Comparison of ENCODE assay signal across 8 cellular contexts in the genomic region with DNA sequence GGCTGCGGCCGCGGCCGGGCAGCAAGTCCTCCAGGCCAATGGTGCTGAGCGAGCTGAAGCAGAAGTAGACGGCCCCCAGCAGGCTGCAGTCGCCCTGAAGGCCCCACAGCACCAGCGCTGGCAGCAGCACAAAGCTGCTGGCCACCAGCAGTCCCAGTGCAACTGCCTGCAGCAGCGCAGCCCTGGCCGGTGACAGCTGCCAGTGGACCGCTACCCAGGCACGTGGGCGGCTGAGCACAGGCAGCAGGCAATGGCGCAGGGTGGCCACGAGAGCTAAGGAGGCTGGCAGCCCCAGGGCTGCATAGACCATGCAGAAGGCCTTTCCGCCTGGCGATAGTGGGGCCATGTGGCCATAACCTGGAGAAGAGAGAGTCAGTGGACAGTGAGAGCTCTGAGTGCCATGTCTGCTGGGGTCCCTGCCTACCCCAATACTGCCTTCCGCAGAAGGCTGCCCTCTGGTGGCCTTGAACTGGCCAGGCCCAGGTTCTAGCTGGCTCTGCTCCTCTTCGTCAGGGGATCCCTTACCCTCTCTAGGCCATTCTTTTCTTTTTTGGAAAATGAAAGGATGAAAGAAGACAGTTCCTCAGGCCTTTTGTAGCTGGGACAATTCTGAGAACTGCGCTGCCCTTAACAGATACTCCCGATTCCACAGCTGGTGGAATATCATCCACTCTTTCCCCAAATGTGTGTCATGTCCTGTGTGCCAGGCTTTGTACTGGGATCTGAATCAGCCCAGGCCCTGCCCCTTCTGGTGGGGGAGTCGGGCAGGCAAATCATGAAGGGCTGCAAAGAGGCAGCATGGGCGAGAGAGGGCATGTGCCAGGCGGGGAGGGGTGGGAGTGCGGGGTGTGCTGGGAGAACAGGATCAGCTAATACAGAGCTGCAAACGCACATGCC. TPM values are rescaled to one million over a fixed set of nuclear protein-coding genes. Genes with fewer than 3 reads are reported as not detected.
DNase-seq lines count a peak whose midpoint lies in the region; ATAC-seq and TF ChIP-seq lines count a peak whose summit lies in the region.

No MANE protein-coding gene starts in this region.

- H3K4me2 ChIP-seq in BLaER1 = no peak overlapping the region

- CTCF ChIA-PET in HEK293 (lab: Yijun Ruan, JAX) = interaction anchor here (0.6 to 4.1 kb wide), 25 partner anchors 8 to 1011 kb away, joined by 3 to 46 read pairs (median 4); a partner anchor contains a TSS
- CTCF ChIA-PET in activated CD4-positive, alpha-beta memory T cell treated with anti-CD3 and anti-CD28 coated beads for 36 hours (lab: Charles Lee) = interaction anchor here (0.9 to 10.1 kb wide), 17 partner anchors 9 to 227 kb away, joined by 3 to 126 read pairs (median 7); a partner anchor contains a TSS

- no peak overlapping the region for H3K4me3 Mint-ChIP-seq in activated CD4-positive, alpha-beta memory T cell treated with anti-CD3 and anti-CD28 coated beads for 36 hours
- H3K4me3 Mint-ChIP-seq in osteocyte (ENCODE audit: unreplicated experiment) = no peak overlapping the region

- no peaks in the 10 kb centered on the region for H3K9me3 Mint-ChIP-seq in activated CD4-positive, alpha-beta memory T cell treated with anti-CD3 and anti-CD28 coated beads for 36 hours
- no peaks in the 10 kb centered on the region for H3K9me3 Mint-ChIP-seq in osteocyte (ENCODE audit: unreplicated experiment)

- H3K27me3 Mint-ChIP-seq in activated CD4-positive, alpha-beta memory T cell treated with anti-CD3 and anti-CD28 coated beads for 36 hours = no peaks in the 10 kb centered on the region
- no peaks in the 10 kb centered on the region for H3K27me3 Mint-ChIP-seq in osteocyte (ENCODE audit: unreplicated experiment)

- peak; percentile 50 for DNase-seq in activated CD4-positive, alpha-beta memory T cell treated with anti-CD3 and anti-CD28 coated beads for 36 hours
- no peak for DNase-seq in fibroblast of mammary gland (ENCODE audit: low read depth)
- DNase-seq in osteocyte (ENCODE audit: extremely low spot score, unreplicated experiment) = no peak
- DNase-seq in H4 (ENCODE audit: low spot score) = no peak
- DNase-seq in GOT3 (lab: John Stamatoyannopoulos, UW) = no peak

- no peak for ATAC-seq in GM18907 (IDR thresholded peaks at IDR 0.05; ENCODE audit: unreplicated experiment)

- H3K36me3 ChIP-seq in BLaER1 (peaks cover 69% of the 10 kb centered on the region), HEK293 (ENCODE audit: control insufficient read depth in 2 of 2, insufficient read depth in 1 of 2, low read length in 2 of 2) (peaks cover 0 to 14% of the 10 kb centered on the region in 2 experiments; a peak in 1 of 3 replicates)

- no peaks in the 10 kb centered on the region for H3K9me3 ChIP-seq in BLaER1
- no peaks in the 10 kb centered on the region for H3K9me3 ChIP-seq in HEK293 (ENCODE audit: control insufficient read depth, insufficient read depth, low read depth, low read length)

- H3K4me1 Mint-ChIP-seq in activated CD4-positive, alpha-beta memory T cell treated with anti-CD3 and anti-CD28 coated beads for 36 hours (ENCODE audit: low read depth) = peaks cover 12% of the 10 kb centered on the region
- H3K4me1 Mint-ChIP-seq in osteocyte (ENCODE audit: unreplicated experiment) = peaks cover 16% of the 10 kb centered on the region

- POLR2A ChIA-PET in HEK293 (lab: Yijun Ruan, JAX) = interaction anchor here (1.1 to 2.0 kb wide), 5 partner anchors 9 to 119 kb away, joined by 3 to 8 read pairs (median 6); a partner anchor contains a TSS
- POLR2A ChIA-PET in activated CD4-positive, alpha-beta memory T cell treated with anti-CD3 and anti-CD28 coated beads for 36 hours (lab: Charles Lee) = interaction anchor here (0.7 to 3.9 kb wide), 5 partner anchors 11 to 23 kb away, joined by 3 to 23 read pairs (median 3); a partner anchor contains a TSS

- peak overlapping the region; percentile 38; the same call in 1 of the 2 replicates for H3K27ac ChIP-seq in BLaER1
- H3K27ac ChIP-seq in HEK293 (ENCODE audit: extremely low read depth, low read depth, low read length) = no peak overlapping the region

- H3K27ac Mint-ChIP-seq in activated CD4-positive, alpha-beta memory T cell treated with anti-CD3 and anti-CD28 coated beads for 36 hours = peak overlapping the region; percentile 42
- H3K27ac Mint-ChIP-seq in osteocyte (ENCODE audit: unreplicated experiment) = no peak overlapping the region

- H3K4me3 ChIP-seq in BLaER1 (no peak overlapping the region), HEK293 (ENCODE audit: low read depth, low read length) (no peak overlapping the region), fibroblast of mammary gland (ENCODE audit: control insufficient read depth, low read depth, low read length) (no peak overlapping the region)

- peak overlapping the region; percentile 55; the same call in 1 of the 2 replicates for H3K9ac ChIP-seq in BLaER1

- intact Hi-C loops in activated CD4-positive, alpha-beta memory T cell treated with anti-CD3 and anti-CD28 coated beads for 36 hours (cut with micrococcal nuclease) = no loop called here

- H3K27me3 ChIP-seq in BLaER1 = no peaks in the 10 kb centered on the region

- H3K36me3 Mint-ChIP-seq in activated CD4-positive, alpha-beta memory T cell treated with anti-CD3 and anti-CD28 coated beads for 36 hours = peaks cover 10% of the 10 kb centered on the region
- H3K36me3 Mint-ChIP-seq in osteocyte (ENCODE audit: unreplicated experiment) = peaks cover 7% of the 10 kb centered on the region

- H3K4me1 ChIP-seq in BLaER1 (peaks cover 59% of the 10 kb centered on the region), HEK293 (ENCODE audit: control insufficient read depth, insufficient read depth, low read length) (no peaks in the 10 kb centered on the region)

- peaks cover 53% of the 10 kb centered on the region for H4K20me1 ChIP-seq in BLaER1

- TF ChIP-seq CTCF in HEK293 (tag by site-specific recombination; IDR thresholded peaks at IDR 0.05) (peak; percentile 68), fibroblast of mammary gland (conservative IDR thresholded peaks at IDR 0.05; ENCODE audit: control insufficient read depth, insufficient read depth, low read depth, low read length) (peak; percentile 70), osteocyte (IDR thresholded peaks at IDR 0.05) (peak; percentile 73)

TF ChIP-seq in HEK293, 187 proteins besides CTCF, POLR2A, EP300 and RAD21 (continues in another document):
- TF ChIP-seq, protein P1, sequence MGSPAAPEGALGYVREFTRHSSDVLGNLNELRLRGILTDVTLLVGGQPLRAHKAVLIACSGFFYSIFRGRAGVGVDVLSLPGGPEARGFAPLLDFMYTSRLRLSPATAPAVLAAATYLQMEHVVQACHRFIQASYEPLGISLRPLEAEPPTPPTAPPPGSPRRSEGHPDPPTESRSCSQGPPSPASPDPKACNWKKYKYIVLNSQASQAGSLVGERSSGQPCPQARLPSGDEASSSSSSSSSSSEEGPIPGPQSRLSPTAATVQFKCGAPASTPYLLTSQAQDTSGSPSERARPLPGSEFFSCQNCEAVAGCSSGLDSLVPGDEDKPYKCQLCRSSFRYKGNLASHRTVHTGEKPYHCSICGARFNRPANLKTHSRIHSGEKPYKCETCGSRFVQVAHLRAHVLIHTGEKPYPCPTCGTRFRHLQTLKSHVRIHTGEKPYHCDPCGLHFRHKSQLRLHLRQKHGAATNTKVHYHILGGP (tag by site-specific recombination; IDR thresholded peaks at IDR 0.05) = no peak
- TF ChIP-seq TRIM28 (IDR thresholded peaks at IDR 0.05; ENCODE audit: borderline replicate concordance, low read length) (no peak), PRDM1 (tag by site-specific recombination; IDR thresholded peaks at IDR 0.05) (no peak), ZNF132 (tag by site-specific recombination; IDR thresholded peaks at IDR 0.05; ENCODE audit: borderline replicate concordance) (no peak), EGR2 (tag by site-specific recombination; IDR thresholded peaks at IDR 0.05; ENCODE audit: low read depth) (no peak), ZNF175 (tag by site-specific recombination; IDR thresholded peaks at IDR 0.05) (no peak), ZNF510 (tag by site-specific recombination; IDR thresholded peaks at IDR 0.05; ENCODE audit: insufficient replicate concordance) (no peak), GLIS2 (tag by site-specific recombination; IDR thresholded peaks at IDR 0.05) (0 out of 2 replicates have a peak, but pooled peaks have one; percentile 17), ZNF394 (tag by site-specific recombination; IDR thresholded peaks at IDR 0.05; ENCODE audit: borderline replicate concordance) (no peak)
- TF ChIP-seq, protein P2, sequence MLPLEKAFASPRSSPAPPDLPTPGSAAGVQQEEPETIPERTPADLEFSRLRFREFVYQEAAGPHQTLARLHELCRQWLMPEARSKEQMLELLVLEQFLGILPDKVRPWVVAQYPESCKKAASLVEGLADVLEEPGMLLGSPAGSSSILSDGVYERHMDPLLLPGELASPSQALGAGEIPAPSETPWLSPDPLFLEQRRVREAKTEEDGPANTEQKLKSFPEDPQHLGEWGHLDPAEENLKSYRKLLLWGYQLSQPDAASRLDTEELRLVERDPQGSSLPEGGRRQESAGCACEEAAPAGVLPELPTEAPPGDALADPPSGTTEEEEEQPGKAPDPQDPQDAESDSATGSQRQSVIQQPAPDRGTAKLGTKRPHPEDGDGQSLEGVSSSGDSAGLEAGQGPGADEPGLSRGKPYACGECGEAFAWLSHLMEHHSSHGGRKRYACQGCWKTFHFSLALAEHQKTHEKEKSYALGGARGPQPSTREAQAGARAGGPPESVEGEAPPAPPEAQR (tag by site-specific recombination; IDR thresholded peaks at IDR 0.05) = no peak

RNA-seq across cellular contexts. Expression of a gene that starts 1.8 kb away (rescaled TPM):
- total RNA-seq in activated CD4-positive, alpha-beta memory T cell treated with anti-CD3 and anti-CD28 coated beads for 36 hours = under 1 TPM; 0.29 to 0.31 TPM
- total RNA-seq in osteocyte = not detected in 2 replicates
- not detected in 2 replicates for total RNA-seq in H4 (2014; rRNA removed; shearing (Covaris generic))

RNA-seq across cellular contexts. Expression of a gene that starts 17.9 kb away (rescaled TPM):
- 100 to 1,000 TPM; 137 to 141 TPM for total RNA-seq in activated CD4-positive, alpha-beta memory T cell treated with anti-CD3 and anti-CD28 coated beads for 36 hours
- 39.7 and 42.6 TPM in 2 replicates for total RNA-seq in osteocyte
- total RNA-seq in H4 (2014; rRNA removed; shearing (Covaris generic)) = 27.9 and 40.0 TPM in 2 replicates

RNA-seq across cellular contexts. Expression of a gene that starts 20.3 kb away (rescaled TPM):
- 10 to 100 TPM; 56.7 to 62.6 TPM for total RNA-seq in activated CD4-positive, alpha-beta memory T cell treated with anti-CD3 and anti-CD28 coated beads for 36 hours
- 43.5 and 44.7 TPM in 2 replicates for total RNA-seq in osteocyte
- total RNA-seq in H4 (2014; rRNA removed; shearing (Covaris generic)) = 7.4 and 9.1 TPM in 2 replicates

RNA-seq across cellular contexts. Expression of a gene that starts 21.4 kb away (rescaled TPM):
- 10 to 100 TPM; 25.3 to 28.3 TPM for total RNA-seq in activated CD4-positive, alpha-beta memory T cell treated with anti-CD3 and anti-CD28 coated beads for 36 hours
- 84.2 and 92.1 TPM in 2 replicates for total RNA-seq in osteocyte
- total RNA-seq in H4 (2014; rRNA removed; shearing (Covaris generic)) = 27.5 and 43.1 TPM in 2 replicates

RNA-seq across cellular contexts. Expression of a gene that starts 21.8 kb away (rescaled TPM):
- total RNA-seq in activated CD4-positive, alpha-beta memory T cell treated with anti-CD3 and anti-CD28 coated beads for 36 hours = 10 to 100 TPM; 29.8 to 32.1 TPM
- 47.7 and 49.8 TPM in 2 replicates for total RNA-seq in osteocyte
- 11.7 TPM in 2 replicates for total RNA-seq in H4 (2014; rRNA removed; shearing (Covaris generic))
